Comparison of ENCODE assay signal across 21 cellular contexts in the genomic region with DNA sequence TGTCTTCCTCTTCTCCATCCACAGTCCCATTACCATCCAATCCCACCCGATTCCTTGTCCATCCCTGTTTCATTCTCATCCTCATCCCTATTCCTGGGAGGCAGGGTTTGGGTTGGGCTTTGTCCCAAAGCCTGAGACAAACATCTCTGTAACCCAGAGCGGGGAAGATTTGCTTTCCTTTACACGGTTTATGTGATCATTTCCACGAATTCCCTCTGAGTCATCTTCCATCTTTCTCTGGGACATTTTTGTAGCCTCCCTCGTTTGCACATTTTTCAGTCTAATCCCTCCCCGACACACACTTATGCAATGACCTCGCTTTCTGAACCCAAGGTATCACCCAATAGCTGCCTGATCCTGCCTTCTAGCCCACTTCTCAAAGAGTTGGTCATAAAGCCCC. TPM values are rescaled to one million over a fixed set of nuclear protein-coding genes. Genes with fewer than 3 reads are reported as not detected.
DNase-seq lines count a peak whose midpoint lies in the region; ATAC-seq and TF ChIP-seq lines count a peak whose summit lies in the region.
"Had no signal": no experiment of that assay in that cellular context is flagged by ENCODE, and none has a peak within 500 bp of the region (broad histone marks: within the 10 kb centered on the region; RNA-seq: fewer than 3 reads in every experiment).

No MANE protein-coding gene starts in this region.

- H3K4me3 Mint-ChIP-seq in activated CD8-positive, alpha-beta memory T cell treated with anti-CD3 and anti-CD28 coated beads, Interleukin-2, amount 10 ng/mL, durations not matched to agents 7 days and 5 days: no peak overlapping the region
- no peak overlapping the region for H3K4me3 Mint-ChIP-seq in stimulated activated effector memory CD8-positive, alpha-beta T cell treated with anti-CD3 and anti-CD28 coated beads, Interleukin-12 subunit alpha, Interleukin-12 subunit beta, amount 100 ng/mL, for 72 hours
- H3K4me3 Mint-ChIP-seq in Calu3 (ENCODE audit: low read depth, unreplicated experiment): no peak overlapping the region
- H3K4me3 Mint-ChIP-seq: activated CD4-positive, alpha-beta T cell treated with anti-CD3 and anti-CD28 coated beads, Interleukin-2, amount 10 ng/mL, durations not matched to agents 24 days and 14 days; CD8-positive, alpha-beta T cell had no signal

- no TSS peak for BruUV-seq in Calu3 (replicated peaks; lab: Mats Ljungman, UMichigan)

- H3K4me3 ChIP-seq in WI38 (ENCODE audit: low read depth, low read length): peak overlapping the region; percentile 22
- no peak overlapping the region for H3K4me3 ChIP-seq in fibroblast of the aortic adventitia (ENCODE audit: low read depth, low read length)
- H3K4me3 ChIP-seq: body of pancreas, stomach had no signal

- H3K36me3 Mint-ChIP-seq in activated CD8-positive, alpha-beta memory T cell treated with anti-CD3 and anti-CD28 coated beads, Interleukin-2, amount 10 ng/mL, durations not matched to agents 7 days and 5 days: no peaks in the 10 kb centered on the region
- no peaks in the 10 kb centered on the region for H3K36me3 Mint-ChIP-seq in stimulated activated effector memory CD8-positive, alpha-beta T cell treated with anti-CD3 and anti-CD28 coated beads, Interleukin-12 subunit alpha, Interleukin-12 subunit beta, amount 100 ng/mL, for 72 hours
- no peaks in the 10 kb centered on the region for H3K36me3 Mint-ChIP-seq in Calu3 (ENCODE audit: insufficient read depth, unreplicated experiment)
- H3K36me3 Mint-ChIP-seq: CD8-positive, alpha-beta T cell had no signal

- H3K27ac Mint-ChIP-seq in activated CD8-positive, alpha-beta memory T cell treated with anti-CD3 and anti-CD28 coated beads, Interleukin-2, amount 10 ng/mL, durations not matched to agents 7 days and 5 days: no peak overlapping the region
- peak overlapping the region; percentile 6 for H3K27ac Mint-ChIP-seq in stimulated activated effector memory CD8-positive, alpha-beta T cell treated with anti-CD3 and anti-CD28 coated beads, Interleukin-12 subunit alpha, Interleukin-12 subunit beta, amount 100 ng/mL, for 72 hours
- H3K27ac Mint-ChIP-seq in Calu3 (ENCODE audit: unreplicated experiment): no peak overlapping the region
- H3K27ac Mint-ChIP-seq: activated CD4-positive, alpha-beta T cell treated with anti-CD3 and anti-CD28 coated beads, Interleukin-2, amount 10 ng/mL, durations not matched to agents 24 days and 14 days; CD8-positive, alpha-beta T cell had no signal

- DNase-seq in activated CD8-positive, alpha-beta memory T cell treated with anti-CD3 and anti-CD28 coated beads for 24 hours: peak; percentile 1
- no peak for DNase-seq in activated CD8-positive, alpha-beta memory T cell treated with anti-CD3 and anti-CD28 coated beads, Interleukin-2, amount 10 ng/mL, durations not matched to agents 7 days and 5 days
- peak; percentile 46 for DNase-seq in fibroblast of the aortic adventitia (ENCODE audit: low read depth)
- DNase-seq in stimulated activated effector memory CD8-positive, alpha-beta T cell treated with anti-CD3 and anti-CD28 coated beads, Interleukin-12 subunit alpha, Interleukin-12 subunit beta, amount 100 ng/mL, for 72 hours (ENCODE audit: low spot score in 2 of 2): no peak
- no peak for DNase-seq in Calu3
- DNase-seq in stimulated activated CD4-positive, alpha-beta T cell treated with anti-CD3 and anti-CD28 coated beads, Interleukin-4, amount 100 ng/mL, for 24 hours: no peak
- DNase-seq in NCI-H748 treated with DMSO at 0.1 percent for 48 hours (lab: John Stamatoyannopoulos, UW): no peak
- DNase-seq: 8988T; activated CD4-positive, alpha-beta T cell treated with anti-CD3 and anti-CD28 coated beads, Interleukin-2, amount 10 ng/mL, durations not matched to agents 24 days and 14 days; activated naive CD4-positive, alpha-beta T cell treated with anti-CD3 and anti-CD28 coated beads, Interleukin-2, amount 50 U/mL, for 16 hours; body of pancreas; CD8-positive, alpha-beta T cell; dermis blood vessel endothelial cell; DND-41; NCI-H1048; NCI-H69; retina; stomach had no signal

- CTCF ChIA-PET in activated CD8-positive, alpha-beta memory T cell treated with anti-CD3 and anti-CD28 coated beads, Interleukin-2, amount 10 ng/mL, durations not matched to agents 7 days and 5 days (lab: Charles Lee): interaction anchor here (1.3 kb wide), 1 partner anchor 27 kb away, joined by 4 read pairs; no protein-coding TSS in a partner anchor
- CTCF ChIA-PET in Calu3 (lab: Charles Lee): no interaction called here

- TF ChIP-seq CTCF in WI38 (IDR thresholded peaks at IDR 0.05; ENCODE audit: low read depth, low read length): no peak
- TF ChIP-seq CTCF in fibroblast of the aortic adventitia (IDR thresholded peaks at IDR 0.05; ENCODE audit: insufficient read depth, low read length): no peak
- TF ChIP-seq CTCF in Calu3 (IDR thresholded peaks at IDR 0.05; ENCODE audit: unreplicated experiment): no peak

- H3K4me1 Mint-ChIP-seq in activated CD8-positive, alpha-beta memory T cell treated with anti-CD3 and anti-CD28 coated beads, Interleukin-2, amount 10 ng/mL, durations not matched to agents 7 days and 5 days: no peaks in the 10 kb centered on the region
- H3K4me1 Mint-ChIP-seq in stimulated activated effector memory CD8-positive, alpha-beta T cell treated with anti-CD3 and anti-CD28 coated beads, Interleukin-12 subunit alpha, Interleukin-12 subunit beta, amount 100 ng/mL, for 72 hours: no peaks in the 10 kb centered on the region
- no peaks in the 10 kb centered on the region for H3K4me1 Mint-ChIP-seq in Calu3 (ENCODE audit: low read depth, unreplicated experiment)
- H3K4me1 Mint-ChIP-seq: activated CD4-positive, alpha-beta T cell treated with anti-CD3 and anti-CD28 coated beads, Interleukin-2, amount 10 ng/mL, durations not matched to agents 24 days and 14 days had no signal

- ATAC-seq in activated CD8-positive, alpha-beta memory T cell treated with anti-CD3 and anti-CD28 coated beads, Interleukin-2, amount 10 ng/mL, durations not matched to agents 7 days and 5 days: no peak
- no peak for ATAC-seq in stimulated activated effector memory CD8-positive, alpha-beta T cell treated with anti-CD3 and anti-CD28 coated beads, Interleukin-12 subunit alpha, Interleukin-12 subunit beta, amount 100 ng/mL, for 72 hours
- ATAC-seq: body of pancreas; CD8-positive, alpha-beta T cell had no signal

- H3K9me3 Mint-ChIP-seq in activated CD8-positive, alpha-beta memory T cell treated with anti-CD3 and anti-CD28 coated beads, Interleukin-2, amount 10 ng/mL, durations not matched to agents 7 days and 5 days (ENCODE audit: low read depth): no peaks in the 10 kb centered on the region
- H3K9me3 Mint-ChIP-seq in stimulated activated effector memory CD8-positive, alpha-beta T cell treated with anti-CD3 and anti-CD28 coated beads, Interleukin-12 subunit alpha, Interleukin-12 subunit beta, amount 100 ng/mL, for 72 hours: no peaks in the 10 kb centered on the region
- no peaks in the 10 kb centered on the region for H3K9me3 Mint-ChIP-seq in Calu3 (ENCODE audit: low read depth, unreplicated experiment)
- H3K9me3 Mint-ChIP-seq: activated CD4-positive, alpha-beta T cell treated with anti-CD3 and anti-CD28 coated beads, Interleukin-2, amount 10 ng/mL, durations not matched to agents 24 days and 14 days; CD8-positive, alpha-beta T cell had no signal

- intact Hi-C loops in Calu3 (cut with micrococcal nuclease; ENCODE audit: unreplicated experiment): no loop called here

- peaks cover 41% of the 10 kb centered on the region for H3K27me3 Mint-ChIP-seq in activated CD8-positive, alpha-beta memory T cell treated with anti-CD3 and anti-CD28 coated beads, Interleukin-2, amount 10 ng/mL, durations not matched to agents 7 days and 5 days
- peaks cover 72% of the 10 kb centered on the region for H3K27me3 Mint-ChIP-seq in Calu3 (ENCODE audit: unreplicated experiment)

RNA-seq across cellular contexts. Expression of a gene that starts 22.8 kb away (rescaled TPM):
- total RNA-seq in activated CD8-positive, alpha-beta memory T cell treated with anti-CD3 and anti-CD28 coated beads, Interleukin-2, amount 10 ng/mL, durations not matched to agents 7 days and 5 days: not detected
- total RNA-seq in fibroblast of the aortic adventitia (ENCODE audit: low replicate concordance) (not detected in 2 replicates), Calu3 (2022) (0.21 and 1.2 TPM in 2 replicates)
- total RNA-seq: activated CD4-positive, alpha-beta T cell treated with anti-CD3 and anti-CD28 coated beads, Interleukin-2, amount 10 ng/mL, durations not matched to agents 24 days and 14 days; dermis blood vessel endothelial cell; epithelial cell of proximal tubule had no signal

RNA-seq across cellular contexts. Expression of a gene that starts 23.0 kb away (rescaled TPM):
- not detected for total RNA-seq in activated CD8-positive, alpha-beta memory T cell treated with anti-CD3 and anti-CD28 coated beads, Interleukin-2, amount 10 ng/mL, durations not matched to agents 7 days and 5 days
- total RNA-seq in fibroblast of the aortic adventitia (ENCODE audit: low replicate concordance) (not detected in 2 replicates), Calu3 (2022) (0.34 TPM in 1 of 2 replicates, not detected in the other)
- total RNA-seq: activated CD4-positive, alpha-beta T cell treated with anti-CD3 and anti-CD28 coated beads, Interleukin-2, amount 10 ng/mL, durations not matched to agents 24 days and 14 days; body of pancreas; CD8-positive, alpha-beta T cell; dermis blood vessel endothelial cell; epithelial cell of proximal tubule; kidney epithelial cell had no signal

RNA-seq across cellular contexts. Expression of a gene that starts 38.5 kb away (rescaled TPM):
- total RNA-seq in activated CD8-positive, alpha-beta memory T cell treated with anti-CD3 and anti-CD28 coated beads, Interleukin-2, amount 10 ng/mL, durations not matched to agents 7 days and 5 days: not detected
- 0.36 TPM in 1 of 2 replicates, not detected in the other for total RNA-seq in fibroblast of the aortic adventitia (ENCODE audit: low replicate concordance)
- total RNA-seq in Calu3 (2022): not detected in 2 replicates
- total RNA-seq: activated CD4-positive, alpha-beta T cell treated with anti-CD3 and anti-CD28 coated beads, Interleukin-2, amount 10 ng/mL, durations not matched to agents 24 days and 14 days; body of pancreas; CD8-positive, alpha-beta T cell; dermis blood vessel endothelial cell; kidney epithelial cell had no signal

RNA-seq across cellular contexts. Expression of a gene that starts 38.6 kb away (rescaled TPM):
- total RNA-seq in activated CD8-positive, alpha-beta memory T cell treated with anti-CD3 and anti-CD28 coated beads, Interleukin-2, amount 10 ng/mL, durations not matched to agents 7 days and 5 days: under 1 TPM in 1 of 2 experiments, not detected in 1; 0.07 TPM
- total RNA-seq in fibroblast of the aortic adventitia (ENCODE audit: low replicate concordance): not detected in 2 replicates
- total RNA-seq in Calu3 (2022): 1.2 and 1.4 TPM in 2 replicates
- total RNA-seq: CD8-positive, alpha-beta T cell; dermis blood vessel endothelial cell had no signal

Comparison
In these comparisons a context has a peak if more than half of its experiments do, and no peak if none do; other contexts are left out.
1. DNase-seq: peak in activated CD8-positive, alpha-beta memory T cell treated with anti-CD3 and anti-CD28 coated beads for 24 hours (single experiment) and fibroblast of the aortic adventitia (single experiment); none in activated CD8-positive, alpha-beta memory T cell treated with anti-CD3 and anti-CD28 coated beads, Interleukin-2, amount 10 ng/mL, durations not matched to agents 7 days and 5 days (single experiment), stimulated activated effector memory CD8-positive, alpha-beta T cell treated with anti-CD3 and anti-CD28 coated beads, Interleukin-12 subunit alpha, Interleukin-12 subunit beta, amount 100 ng/mL, for 72 hours (0 of 2), Calu3 (single experiment), stimulated activated CD4-positive, alpha-beta T cell treated with anti-CD3 and anti-CD28 coated beads, Interleukin-4, amount 100 ng/mL, for 24 hours (single experiment) and NCI-H748 treated with DMSO at 0.1 percent for 48 hours (single experiment).